9 cellular contexts compared by ENCODE assay signal in genomic region chr14:22505751-22506710, GRCh38.
DNase-seq lines count a peak whose midpoint lies in the region; ATAC-seq and TF ChIP-seq lines count a peak whose summit lies in the region.
"Had no signal": no experiment of that assay in that cellular context is flagged by ENCODE, and none has a peak within 500 bp of the region (broad histone marks: within the 10 kb centered on the region; RNA-seq: fewer than 3 reads in every experiment).

No MANE protein-coding gene starts in this region.

- CTCF ChIA-PET in activated CD8-positive, alpha-beta T cell treated with anti-CD3 and anti-CD28 coated beads, Interleukin-2, amount 10 ng/mL, durations not matched to agents 7 days and 5 days (lab: Charles Lee): interaction anchor here (0.7 to 5.0 kb wide), 12 partner anchors 9 to 466 kb away, joined by 3 to 29 read pairs (median 3); no protein-coding TSS in a partner anchor

- peaks cover 61% of the 10 kb centered on the region for H3K4me1 Mint-ChIP-seq in activated CD8-positive, alpha-beta T cell treated with anti-CD3 and anti-CD28 coated beads, Interleukin-2, amount 10 ng/mL, durations not matched to agents 7 days and 5 days (ENCODE audit: low read depth)
- H3K4me1 Mint-ChIP-seq in neural crest cell (peaks cover 51% of the 10 kb centered on the region), glutamatergic neuron (ENCODE audit: low read depth, unreplicated experiment) (peaks cover 10% of the 10 kb centered on the region)

- H3K4me3 Mint-ChIP-seq in activated CD8-positive, alpha-beta T cell treated with anti-CD3 and anti-CD28 coated beads, Interleukin-2, amount 10 ng/mL, durations not matched to agents 7 days and 5 days: peak overlapping the region; percentile 84
- H3K4me3 Mint-ChIP-seq in neural crest cell (no peak overlapping the region), glutamatergic neuron (ENCODE audit: unreplicated experiment) (no peak overlapping the region)

- peak; percentile 44 to 46 for DNase-seq in activated CD4-positive, alpha-beta T cell treated with anti-CD3 and anti-CD28 coated beads for 4 hours
- DNase-seq in activated CD4-positive, alpha-beta T cell treated with anti-CD3 and anti-CD28 coated beads, Interleukin-2, amount 50 U/mL, for 48 hours: no peak
- DNase-seq in activated CD8-positive, alpha-beta T cell treated with anti-CD3 and anti-CD28 coated beads, Interleukin-2, amount 10 ng/mL, durations not matched to agents 7 days and 5 days: no peak
- DNase-seq in neural crest cell (ENCODE audit: low read depth, low spot score) (no peak), glutamatergic neuron (no peak), NAMALWA (ENCODE audit: low spot score) (no peak), omental fat pad (ENCODE audit: low spot score) (no peak)
- DNase-seq: kidney glomerular epithelial cell had no signal

- POLR2A ChIA-PET in activated CD8-positive, alpha-beta T cell treated with anti-CD3 and anti-CD28 coated beads, Interleukin-2, amount 10 ng/mL, durations not matched to agents 7 days and 5 days (lab: Charles Lee): interaction anchor here (1.1 to 28.1 kb wide), 10 partner anchors 4 to 509 kb away, joined by 4 to 904 read pairs (median 10); no protein-coding TSS in a partner anchor

- H3K27me3 Mint-ChIP-seq in activated CD8-positive, alpha-beta T cell treated with anti-CD3 and anti-CD28 coated beads, Interleukin-2, amount 10 ng/mL, durations not matched to agents 7 days and 5 days (ENCODE audit: low read depth): no peaks in the 10 kb centered on the region
- no peaks in the 10 kb centered on the region for H3K27me3 Mint-ChIP-seq in neural crest cell (ENCODE audit: low read depth)
- H3K27me3 Mint-ChIP-seq in glutamatergic neuron (ENCODE audit: unreplicated experiment): peaks cover 4% of the 10 kb centered on the region

- peak overlapping the region; percentile 97 for H3K27ac Mint-ChIP-seq in activated CD8-positive, alpha-beta T cell treated with anti-CD3 and anti-CD28 coated beads, Interleukin-2, amount 10 ng/mL, durations not matched to agents 7 days and 5 days
- H3K27ac Mint-ChIP-seq in neural crest cell (ENCODE audit: unreplicated experiment): peak overlapping the region; percentile 46
- no peak overlapping the region for H3K27ac Mint-ChIP-seq in glutamatergic neuron (ENCODE audit: unreplicated experiment)

- TF ChIP-seq CTCF in neural crest cell (conservative IDR thresholded peaks at IDR 0.05) (no peak), glutamatergic neuron (IDR thresholded peaks at IDR 0.05; ENCODE audit: partially characterized antibody, unreplicated experiment) (no peak), omental fat pad (IDR thresholded peaks at IDR 0.05) (no peak)

- H3K36me3 Mint-ChIP-seq in activated CD8-positive, alpha-beta T cell treated with anti-CD3 and anti-CD28 coated beads, Interleukin-2, amount 10 ng/mL, durations not matched to agents 7 days and 5 days (ENCODE audit: low read depth): peaks cover 92% of the 10 kb centered on the region
- H3K36me3 Mint-ChIP-seq in neural crest cell (ENCODE audit: low read depth): no peaks in the 10 kb centered on the region
- no peaks in the 10 kb centered on the region for H3K36me3 Mint-ChIP-seq in glutamatergic neuron (ENCODE audit: unreplicated experiment)

- ATAC-seq in GM21723 (IDR thresholded peaks at IDR 0.05; ENCODE audit: unreplicated experiment) (peak; percentile 44), omental fat pad (ENCODE audit: low FRiP score) (no peak)
- ATAC-seq in activated CD8-positive, alpha-beta T cell treated with anti-CD3 and anti-CD28 coated beads, Interleukin-2, amount 10 ng/mL, durations not matched to agents 7 days and 5 days: peak; percentile 31

- H3K9me3 Mint-ChIP-seq in activated CD8-positive, alpha-beta T cell treated with anti-CD3 and anti-CD28 coated beads, Interleukin-2, amount 10 ng/mL, durations not matched to agents 7 days and 5 days (ENCODE audit: insufficient read depth): no peaks in the 10 kb centered on the region
- H3K9me3 Mint-ChIP-seq in neural crest cell (no peaks in the 10 kb centered on the region), glutamatergic neuron (ENCODE audit: unreplicated experiment) (peaks cover 2% of the 10 kb centered on the region)

Comparison
In these comparisons a context has a peak if more than half of its experiments do, and no peak if none do; other contexts are left out.
1. DNase-seq: peak in activated CD4-positive, alpha-beta T cell treated with anti-CD3 and anti-CD28 coated beads for 4 hours (2 of 2); none in activated CD4-positive, alpha-beta T cell treated with anti-CD3 and anti-CD28 coated beads, Interleukin-2, amount 50 U/mL, for 48 hours (0 of 2), activated CD8-positive, alpha-beta T cell treated with anti-CD3 and anti-CD28 coated beads, Interleukin-2, amount 10 ng/mL, durations not matched to agents 7 days and 5 days (single experiment), neural crest cell (single experiment), glutamatergic neuron (single experiment), NAMALWA (single experiment) and omental fat pad (single experiment).